ENCODE assay signal across 30 cellular contexts in the genomic region with DNA sequence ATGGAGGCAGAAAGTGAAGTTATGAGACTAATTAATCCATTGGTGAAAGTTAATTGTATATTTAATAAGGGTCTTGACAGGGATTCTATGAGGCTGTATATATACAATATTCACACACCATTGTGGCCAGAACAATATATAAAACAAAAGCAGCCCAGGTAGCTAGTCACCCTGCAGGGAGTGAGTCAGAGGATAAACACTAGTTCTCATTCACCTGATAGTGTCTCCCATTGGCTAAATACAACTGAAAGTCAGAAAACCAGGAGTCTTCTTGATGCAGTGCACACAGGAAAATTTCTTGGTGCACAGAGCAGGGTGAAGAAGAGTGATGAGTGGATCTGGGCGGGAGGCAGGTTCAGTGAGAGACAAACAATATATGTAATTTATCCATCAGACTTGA.
"Had no signal": no experiment of that assay in that cellular context is flagged by ENCODE, and none has a peak within 500 bp of the region (broad histone marks: within the 10 kb centered on the region; RNA-seq: fewer than 3 reads in every experiment).

No MANE protein-coding gene starts in this region.

- H3K9me3 ChIP-seq: ascending aorta, esophagus muscularis mucosa, heart right ventricle, left lung, lower lobe of right lung, psoas muscle, right atrium auricular region, tibial nerve had no signal

- DNase-seq: activated CD4-positive, alpha-beta memory T cell treated with anti-CD3 and anti-CD28 coated beads for 36 hours; activated CD4-positive, alpha-beta T cell treated with anti-CD3 and anti-CD28 coated beads, Interleukin-2, amount 10 ng/mL, durations not matched to agents 24 days and 14 days; activated CD4-positive, CD25-positive, alpha-beta regulatory T cell treated with anti-CD3 and anti-CD28 coated beads, Interleukin-2, amount 50 U/mL, for 72 hours; activated CD8-positive, alpha-beta memory T cell treated with anti-CD3 and anti-CD28 coated beads, Interleukin-2, amount 50 U/mL, for 48 hours; activated gamma-delta T cell; activated naive CD4-positive, alpha-beta T cell treated with anti-CD3 and anti-CD28 coated beads, Interleukin-2, amount 10 ng/mL, durations not matched to agents 7 days and 5 days; activated naive CD8-positive, alpha-beta T cell treated with anti-CD3 and anti-CD28 coated beads, Interleukin-2, amount 10 ng/mL, durations not matched to agents 7 days and 5 days; activated T-cell treated with anti-CD3 and anti-CD28 coated beads, Interleukin-2, amount 50 U/mL, for 24 hours; caudate nucleus; cortex of kidney; foreskin melanocyte; heart right ventricle; kidney glomerular epithelial cell; left lung; lower lobe of right lung; mesendoderm; natural killer cell; occipital lobe; psoas muscle; stimulated activated CD4-positive, alpha-beta T cell treated with anti-CD3 and anti-CD28 coated beads, Interleukin-15, amount 100 ng/mL, for 24 hours; stimulated activated CD4-positive, alpha-beta T cell treated with anti-CD3 and anti-CD28 coated beads, Interleukin-2, amount 100 ng/mL, for 24 hours; stimulated activated naive CD4-positive, alpha-beta T cell treated with Interleukin-2 at 50 U/mL for 16 hours; T1000; WERI-Rb-1 had no signal

- H3K36me3 ChIP-seq: ascending aorta, esophagus muscularis mucosa, heart right ventricle, left lung, lower lobe of right lung, neural progenitor cell, right atrium auricular region, tibial nerve, WERI-Rb-1 had no signal

- H3K4me1 ChIP-seq: ascending aorta, esophagus muscularis mucosa, heart right ventricle, left lung, lower lobe of right lung, neural progenitor cell, parathyroid adenoma, psoas muscle, right atrium auricular region, tibial nerve had no signal

- ATAC-seq: heart right ventricle, left lung, lower lobe of right lung, natural killer cell, psoas muscle had no signal

- H3K27ac ChIP-seq: ascending aorta, esophagus muscularis mucosa, heart right ventricle, left lung, lower lobe of right lung, neural progenitor cell, parathyroid adenoma, psoas muscle, right atrium auricular region, tibial nerve, WERI-Rb-1 had no signal

- H3K4me3 ChIP-seq: ascending aorta, esophagus muscularis mucosa, heart right ventricle, left lung, lower lobe of right lung, neural progenitor cell, psoas muscle, right atrium auricular region, tibial nerve had no signal

- H3K27me3 ChIP-seq: ascending aorta, esophagus muscularis mucosa, heart right ventricle, left lung, neural progenitor cell, right atrium auricular region, tibial nerve had no signal
